ENCODE assay signal across 7 cellular contexts in the genomic region with DNA sequence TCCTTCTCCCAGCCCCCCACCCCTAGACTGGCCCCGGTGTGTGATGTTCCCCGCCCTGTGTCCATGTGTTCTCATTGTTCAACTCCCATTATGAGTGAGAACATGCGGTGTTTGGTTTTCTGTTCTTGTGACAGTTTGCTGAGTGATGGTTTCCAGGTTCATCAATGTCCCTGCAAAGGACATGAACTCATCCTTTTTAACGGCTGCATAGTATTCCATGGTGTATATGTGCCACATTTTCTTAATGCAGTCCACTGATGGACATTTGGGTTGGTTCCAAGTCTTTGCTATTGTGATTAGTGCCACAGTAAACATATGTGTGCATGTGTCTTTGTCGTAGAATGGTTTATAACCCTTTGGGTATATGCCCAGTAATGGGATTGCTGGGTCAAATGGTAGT. TPM values are rescaled to one million over a fixed set of nuclear protein-coding genes. Genes with fewer than 3 reads are reported as not detected.
"Had no signal": no experiment of that assay in that cellular context is flagged by ENCODE, and none has a peak within 500 bp of the region (broad histone marks: within the 10 kb centered on the region; RNA-seq: fewer than 3 reads in every experiment).

No MANE protein-coding gene starts in this region.

RNA-seq across cellular contexts. Expression of a gene that starts 4.7 kb away (rescaled TPM):
- total RNA-seq: hepatocyte, kidney epithelial cell, lung microvascular endothelial cell, mammary epithelial cell, mesothelial cell of epicardium, myocyte had no signal
- polyA plus RNA-seq: hepatocyte, keratinocyte, mammary epithelial cell had no signal

RNA-seq across cellular contexts. Expression of a gene that starts 15.2 kb away (rescaled TPM):
- total RNA-seq: hepatocyte, kidney epithelial cell, lung microvascular endothelial cell, mammary epithelial cell, mesothelial cell of epicardium, myocyte had no signal
- polyA plus RNA-seq: hepatocyte, keratinocyte, mammary epithelial cell had no signal

RNA-seq across cellular contexts. Expression of a gene that starts 52.0 kb away (rescaled TPM):
- total RNA-seq: hepatocyte, kidney epithelial cell, lung microvascular endothelial cell, mammary epithelial cell, mesothelial cell of epicardium, myocyte had no signal
- polyA plus RNA-seq: hepatocyte, keratinocyte, mammary epithelial cell had no signal
